Comparison of ENCODE assay signal across 10 cellular contexts in the genomic region with DNA sequence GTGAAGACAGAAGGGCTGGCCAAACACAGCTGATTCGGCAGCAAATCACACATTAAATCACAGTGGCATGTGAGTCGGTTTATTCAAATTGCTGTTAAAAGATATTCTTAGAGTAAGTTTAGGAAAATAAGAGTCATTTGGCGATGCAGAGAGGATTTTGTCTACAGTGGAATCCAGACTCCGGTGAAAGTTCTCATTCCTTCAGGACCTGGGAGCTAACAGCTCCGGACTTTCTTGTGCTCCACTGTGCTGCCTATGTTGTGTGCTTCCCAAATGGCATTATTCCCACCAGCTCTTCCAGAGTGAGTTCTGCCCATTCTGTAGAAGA. TPM values are rescaled to one million over a fixed set of nuclear protein-coding genes. Genes with fewer than 3 reads are reported as not detected.
DNase-seq lines count a peak whose midpoint lies in the region; ATAC-seq and TF ChIP-seq lines count a peak whose summit lies in the region.
"Had no signal": no experiment of that assay in that cellular context is flagged by ENCODE, and none has a peak within 500 bp of the region (broad histone marks: within the 10 kb centered on the region; RNA-seq: fewer than 3 reads in every experiment).

No MANE protein-coding gene starts in this region.

- H3K4me1 ChIP-seq in sigmoid colon (peaks cover 0 to 44% (median 25%) of the 10 kb centered on the region in 4 donors), right lobe of liver (peaks cover 0 to 4% (median under 1%) of the 10 kb centered on the region in 4 donors)

- peaks cover 6 to 16% (median 15%) of the 10 kb centered on the region in 3 donors for H3K4me1 Mint-ChIP-seq in T-cell

- no peak for TF ChIP-seq CTCF in fibroblast of the aortic adventitia (IDR thresholded peaks at IDR 0.05; ENCODE audit: insufficient read depth, low read length)
- TF ChIP-seq CTCF in sigmoid colon (IDR thresholded peaks at IDR 0.05): no peak
- TF ChIP-seq CTCF in right lobe of liver (IDR thresholded peaks at IDR 0.05): no peak

- CTCF ChIA-PET in T-cell (lab: Charles Lee): interaction anchor here in 1 of 2 donors (0.6 to 2.1 kb wide), 2 partner anchors 78 to 157 kb away, joined by 5 to 16 read pairs; partner anchors contain the start of gene FBXO30

- H3K27ac ChIP-seq in sigmoid colon (peak overlapping the region; percentile 95 to 99 (median 98)), right lobe of liver (no peak overlapping the region)

- POLR2A ChIA-PET in T-cell (lab: Charles Lee): interaction anchor here in 1 of 2 donors (2.0 kb wide), 1 partner anchor 78 kb away, joined by 7 read pairs; the partner anchor contains the start of gene FBXO30

- no peaks in the 10 kb centered on the region for H3K9me3 Mint-ChIP-seq in T-cell

- peak overlapping the region; percentile 63 to 99 for H3K27ac Mint-ChIP-seq in T-cell

- TF ChIP-seq EP300 in sigmoid colon (IDR thresholded peaks at IDR 0.05): peak in 1 of 4 donors; percentile 10

- no peaks in the 10 kb centered on the region for H3K36me3 Mint-ChIP-seq in T-cell

- H3K9me3 ChIP-seq in sigmoid colon (no peaks in the 10 kb centered on the region), right lobe of liver (no peaks in the 10 kb centered on the region)

- H3K36me3 ChIP-seq in sigmoid colon (no peaks in the 10 kb centered on the region), right lobe of liver (no peaks in the 10 kb centered on the region)

- TF ChIP-seq POLR2A in sigmoid colon (IDR thresholded peaks at IDR 0.05) (no peak), right lobe of liver (IDR thresholded peaks at IDR 0.05) (no peak)

- peak overlapping the region; percentile 51 to 96 (median 93) for H3K4me3 Mint-ChIP-seq in T-cell

- H3K27me3 ChIP-seq in sigmoid colon (no peaks in the 10 kb centered on the region), right lobe of liver (no peaks in the 10 kb centered on the region)

- no peak overlapping the region for H3K4me3 ChIP-seq in fibroblast of the aortic adventitia (ENCODE audit: low read depth, low read length)
- H3K4me3 ChIP-seq in sigmoid colon: peak overlapping the region in 3 of 4 donors; percentile 61 to 81 (median 65)
- no peak overlapping the region for H3K4me3 ChIP-seq in right lobe of liver

- intact Hi-C loops in sigmoid colon (cut with DNase I) (loop anchor here (5.0 to 10.0 kb wide), 2 partner anchors 805 to 1468 kb away; partner anchors contain the start of genes RAB32 and STXBP5), right lobe of liver (cut with DNase I) (no loop called here)

- DNase-seq in GM04504 (ENCODE audit: low read depth): peak; percentile 24
- DNase-seq in T-cell: no peak
- peak; percentile 66 for DNase-seq in fibroblast of the aortic adventitia (ENCODE audit: low read depth)
- no peak for DNase-seq in sigmoid colon
- DNase-seq in right lobe of liver: no peak
- DNase-seq in NCI-H1930 (lab: John Stamatoyannopoulos, UW): no peak
- DNase-seq: activated CD4-positive, alpha-beta T cell treated with anti-CD3 and anti-CD28 coated beads for 4 hours; NCI-H146 had no signal

- H3K27me3 Mint-ChIP-seq in T-cell: no peaks in the 10 kb centered on the region

- ATAC-seq in T-cell (replicated peaks in 1 of 4) (no peak), GM19395 (IDR thresholded peaks at IDR 0.05; ENCODE audit: unreplicated experiment) (no peak), right lobe of liver (no peak), HG03280 (IDR thresholded peaks at IDR 0.05; ENCODE audit: unreplicated experiment) (no peak)

- 46 to 64% methylated on average over 5 of the region's 5 CpGs for WGBS in sigmoid colon, 2 donors
- 88% methylated on average over 4 of the region's 5 CpGs for WGBS in right lobe of liver (ENCODE audit: insufficient coverage, low coverage, low lambda C conversion rate, missing lambda C conversion rate)

RNA-seq across cellular contexts. Expression of gene EPM2A, which starts 1.5 kb away (rescaled TPM):
- total RNA-seq in T-cell: 10 to 100 TPM in 4 of 5 donors, 1 to 10 TPM in 1; 9.0 to 13.5 (median 10.7) TPM
- 7.2 and 8.0 TPM in 2 replicates for total RNA-seq in fibroblast of the aortic adventitia (ENCODE audit: low replicate concordance)
- total RNA-seq in sigmoid colon: 10 to 100 TPM; 66.5 to 79.5 (median 71.2) TPM
- polyA plus RNA-seq in sigmoid colon: 1 to 10 TPM; 2.3 to 4.5 (median 3.6) TPM
- 1 to 10 TPM; 4.7 to 8.7 (median 6.8) TPM for total RNA-seq in right lobe of liver

Comparison
In these comparisons a context has a peak if more than half of its experiments do, and no peak if none do; other contexts are left out.
1. DNase-seq: peak in GM04504 (single experiment) and fibroblast of the aortic adventitia (single experiment); none in T-cell (0 of 34), sigmoid colon (single experiment), right lobe of liver (0 of 3) and NCI-H1930 (0 of 2).
2. H3K4me3 ChIP-seq: peak in sigmoid colon (3 of 4); none in fibroblast of the aortic adventitia (single experiment) and right lobe of liver (0 of 3).
3. H3K27ac ChIP-seq: peak in sigmoid colon (4 of 4); none in right lobe of liver (0 of 3).